In the genomic region with DNA sequence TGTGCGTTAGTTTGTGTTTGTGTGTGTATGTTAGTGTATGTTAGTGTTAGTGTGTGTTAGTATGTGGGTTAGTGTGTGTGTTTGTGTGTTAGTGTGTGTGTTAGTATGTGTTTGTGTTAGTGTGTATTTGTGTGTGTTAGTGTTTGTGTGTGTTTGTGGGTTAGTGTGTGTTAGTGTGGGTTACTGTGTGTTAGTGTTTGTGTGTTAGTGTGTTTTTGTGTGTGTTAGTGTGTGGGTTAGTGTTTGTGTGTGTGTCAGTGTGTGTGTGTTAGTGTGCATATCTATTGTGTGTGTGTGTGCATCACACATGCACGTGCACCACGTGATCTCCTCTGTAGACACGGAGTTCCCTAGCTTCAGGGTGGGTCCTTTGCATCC, we compare ENCODE assay signal across 18 cellular contexts.
A peak's percentile ranks its signal among the peaks of the same experiment; 100 is the strongest.
DNase-seq lines count a peak whose midpoint lies in the region; ATAC-seq, FAIRE-seq and TF ChIP-seq lines count a peak whose summit lies in the region.
"Had no signal": no experiment of that assay in that cellular context is flagged by ENCODE, and none has a peak within 500 bp of the region (broad histone marks: within the 10 kb centered on the region; RNA-seq: fewer than 3 reads in every experiment).

No MANE protein-coding gene starts in this region.

- intact Hi-C loops in K562 (cut with micrococcal nuclease) (no loop called here), PC-3 (cut with micrococcal nuclease) (no loop called here)

- no peak overlapping the region for H4K8ac ChIP-seq in neuronal stem cell (ENCODE audit: low read depth, low read length)

- H3K9me3 ChIP-seq in HEK293 (ENCODE audit: control insufficient read depth, insufficient read depth, low read depth, low read length) (no peaks in the 10 kb centered on the region), K562 (replicated peaks; ENCODE audit: control insufficient read depth, insufficient read depth, low read depth, low read length) (no peaks in the 10 kb centered on the region), neuronal stem cell (replicated peaks in 1 of 2; ENCODE audit: control insufficient read depth in 2 of 2, insufficient read depth in 1 of 2, low read depth in 1 of 2, low read length in 2 of 2) (no peaks in the 10 kb centered on the region), gastroesophageal sphincter (no peaks in the 10 kb centered on the region), PC-3 (ENCODE audit: low read length) (no peaks in the 10 kb centered on the region)
- H3K9me3 ChIP-seq: Caco-2 had no signal

- peaks cover 2% of the 10 kb centered on the region for H3K79me1 ChIP-seq in neuronal stem cell (ENCODE audit: low read depth, low read length)

- CTCF ChIA-PET in HEK293 (lab: Yijun Ruan, JAX) (no interaction called here), HEK293T (lab: Yijun Ruan, JAX) (no interaction called here), K562 (lab: Yijun Ruan, JAX; ENCODE audit: low intra/inter-chr PET ratio) (no interaction called here), PC-3 (lab: Charles Lee) (no interaction called here)

- no peak overlapping the region for H4K91ac ChIP-seq in neuronal stem cell (ENCODE audit: low read depth, low read length, poor library complexity)

- H3K27ac ChIP-seq in HEK293 (ENCODE audit: extremely low read depth, low read depth, low read length) (no peak overlapping the region), K562 (ENCODE audit: extremely low read depth, low read depth, low read length) (no peak overlapping the region), neuronal stem cell (replicated peaks; ENCODE audit: low read length) (no peak overlapping the region), gastroesophageal sphincter (no peak overlapping the region), PC-3 (ENCODE audit: low read length) (no peak overlapping the region)

- H3K79me2 ChIP-seq in K562 (ENCODE audit: control insufficient read depth, insufficient read depth, low read length) (no peaks in the 10 kb centered on the region), PC-3 (ENCODE audit: low read length) (no peaks in the 10 kb centered on the region)

- H2BK5ac ChIP-seq in neuronal stem cell (ENCODE audit: low read length), result no peak overlapping the region

- TF ChIP-seq CTCF in HEK293 (tag by site-specific recombination; IDR thresholded peaks at IDR 0.05) (no peak), K562 (IDR thresholded peaks at IDR 0.05 in 2 of 3, conservative IDR thresholded peaks at IDR 0.05 in 1 of 3; ENCODE audit: insufficient read depth in 2 of 3, low read depth in 1 of 3, low read length in 3 of 3) (no peak), gastroesophageal sphincter (IDR thresholded peaks at IDR 0.05) (no peak), PC-3 (conservative IDR thresholded peaks at IDR 0.05; ENCODE audit: low read depth, low read length) (no peak)

- in situ Hi-C loops in K562 (cut with MboI), result no loop called here

- no peaks in the 10 kb centered on the region for H3K9me1 ChIP-seq in K562 (ENCODE audit: control insufficient read depth, insufficient read depth, low read length)

- no peaks in the 10 kb centered on the region for H3F3A ChIP-seq in PC-3 (ENCODE audit: low read length, unreplicated experiment)

- TF ChIP-seq RAD21 in K562 (CRISPR knock-in tag; conservative IDR thresholded peaks at IDR 0.05 in 1 of 2, IDR thresholded peaks at IDR 0.05 in 1 of 2), result no peak

- POLR2A ChIA-PET in HEK293 (lab: Yijun Ruan, JAX), result no interaction called here
- POLR2A ChIA-PET in HEK293T (lab: Yijun Ruan, JAX), result no interaction called here
- POLR2A ChIA-PET in K562 (lab: Yijun Ruan, JAX), result no interaction called here
- POLR2A ChIA-PET in PC-3 (lab: Charles Lee; ENCODE audit: unreplicated experiment), result no interaction called here

- no peak overlapping the region for H3K18ac ChIP-seq in neuronal stem cell (ENCODE audit: low read length)

- H2BK15ac ChIP-seq in neuronal stem cell (ENCODE audit: low read length), result no peak overlapping the region

- H3K9ac ChIP-seq in K562 (ENCODE audit: insufficient read depth in 1 of 2, low read depth in 2 of 2, low read length in 2 of 2), result no peak overlapping the region
- no peak overlapping the region for H3K9ac ChIP-seq in neuronal stem cell (ENCODE audit: low read depth, low read length, poor library complexity)
- no peak overlapping the region for H3K9ac ChIP-seq in PC-3 (ENCODE audit: low read length)

- no peaks in the 10 kb centered on the region for H3K9me2 ChIP-seq in PC-3 (replicated peaks; ENCODE audit: low read length)

- H3K23ac ChIP-seq in neuronal stem cell (ENCODE audit: low read depth, low read length, poor library complexity), result peak overlapping the region; percentile 21

- ATAC-seq in K562 (no peak), GM21526 (IDR thresholded peaks at IDR 0.05; ENCODE audit: low FRiP score, unreplicated experiment) (no peak), gastroesophageal sphincter (no peak), PC-3 (no peak)
- ATAC-seq: CD8-positive, alpha-beta T cell; GM12878; HCT116 had no signal

- H3K36me3 ChIP-seq in HEK293 (ENCODE audit: control insufficient read depth in 2 of 2, insufficient read depth in 1 of 2, low read length in 2 of 2), result no peaks in the 10 kb centered on the region
- no peaks in the 10 kb centered on the region for H3K36me3 ChIP-seq in K562 (ENCODE audit: control insufficient read depth, insufficient read depth, low read length)
- no peaks in the 10 kb centered on the region for H3K36me3 ChIP-seq in neuronal stem cell (replicated peaks in 1 of 2; ENCODE audit: control insufficient read depth in 2 of 2, insufficient read depth in 2 of 2, low read length in 2 of 2)
- H3K36me3 ChIP-seq in gastroesophageal sphincter, result no peaks in the 10 kb centered on the region
- H3K36me3 ChIP-seq in PC-3 (ENCODE audit: low read depth, low read length), result no peaks in the 10 kb centered on the region

- no peak overlapping the region for H3K4ac ChIP-seq in neuronal stem cell (ENCODE audit: low read length)

- peaks cover 15% of the 10 kb centered on the region; the same call in 1 of the 2 replicates for H4K20me1 ChIP-seq in K562 (replicated peaks; ENCODE audit: control insufficient read depth, insufficient read depth, low read length)
- no peaks in the 10 kb centered on the region for H4K20me1 ChIP-seq in PC-3 (ENCODE audit: low read length)

- TF ChIP-seq EP300 in K562 (IDR thresholded peaks at IDR 0.05; ENCODE audit: low read length) (no peak), gastroesophageal sphincter (IDR thresholded peaks at IDR 0.05) (no peak)

- H2BK120ac ChIP-seq in neuronal stem cell (ENCODE audit: low read depth, low read length), result no peak overlapping the region

- no peak overlapping the region for H3K4me2 ChIP-seq in K562 (ENCODE audit: insufficient read depth, low read length)
- H3K4me2 ChIP-seq in neuronal stem cell (ENCODE audit: insufficient read depth, low read length, poor library complexity, severe bottlenecking), result no peak overlapping the region
- H3K4me2 ChIP-seq in PC-3 (ENCODE audit: low read length), result no peak overlapping the region

- 3% methylated on average over 4 of the region's 4 CpGs for WGBS in K562 (ENCODE audit: insufficient coverage, low coverage, missing lambda C conversion rate)
- 100% methylated on average over 1 of the region's 4 CpGs; no CpG with 5 or more reads in 1 of the 2 donors for WGBS in neuronal stem cell (ENCODE audit: extremely low coverage in 2 of 2, insufficient read length in 2 of 2, insufficient replicate concordance in 1 of 2), 2 donors
- WGBS in gastroesophageal sphincter (ENCODE audit: low coverage in 1 of 2), 2 donors, result 80 to 100% methylated on average over 1 to 2 of the region's 4 CpGs

- H3K27me3 ChIP-seq in K562 (ENCODE audit: control insufficient read depth in 2 of 2, insufficient read depth in 2 of 2, low read length in 2 of 2) (peaks cover 8 to 70% of the 10 kb centered on the region in 2 experiments), neuronal stem cell (ENCODE audit: control insufficient read depth in 3 of 3, insufficient read depth in 3 of 3, low read depth in 1 of 3, low read length in 3 of 3) (peaks cover 0 to 13% (median 0%) of the 10 kb centered on the region in 3 experiments), gastroesophageal sphincter (no peaks in the 10 kb centered on the region), PC-3 (ENCODE audit: low read length) (no peaks in the 10 kb centered on the region)

- TF ChIP-seq POLR2A in K562 (conservative IDR thresholded peaks at IDR 0.05), result no peak
- TF ChIP-seq POLR2A in gastroesophageal sphincter (IDR thresholded peaks at IDR 0.05), result no peak

- H3K4me3 ChIP-seq in HEK293 (ENCODE audit: low read depth, low read length), result no peak overlapping the region
- H3K4me3 ChIP-seq in K562, result no peak overlapping the region
- H3K4me3 ChIP-seq in neuronal stem cell (ENCODE audit: low read length in 2 of 2), result peak overlapping the region in 1 of 2 donors; percentile 55
- no peak overlapping the region for H3K4me3 ChIP-seq in gastroesophageal sphincter
- H3K4me3 ChIP-seq in PC-3 (ENCODE audit: low read length), result no peak overlapping the region
- H3K4me3 ChIP-seq: GM12878 had no signal

- no TSS peak for BruUV-seq in K562 (replicated peaks; lab: Mats Ljungman, UMichigan)
- no TSS peak for BruUV-seq in PC-3 (replicated peaks; lab: Mats Ljungman, UMichigan)

- no peaks in the 10 kb centered on the region for H3K4me1 ChIP-seq in HEK293 (ENCODE audit: control insufficient read depth, insufficient read depth, low read length)
- peaks cover 0 to 39% of the 10 kb centered on the region in 2 experiments; a peak in 2 of 5 replicates for H3K4me1 ChIP-seq in K562 (replicated peaks in 1 of 2; ENCODE audit: control insufficient read depth in 2 of 2, insufficient read depth in 2 of 2, low read length in 2 of 2)
- peaks cover 0 to 4% of the 10 kb centered on the region in 2 donors for H3K4me1 ChIP-seq in neuronal stem cell (ENCODE audit: control insufficient read depth in 2 of 2, insufficient read depth in 1 of 2, low read depth in 1 of 2, low read length in 2 of 2)
- H3K4me1 ChIP-seq in gastroesophageal sphincter, result no peaks in the 10 kb centered on the region
- H3K4me1 ChIP-seq in PC-3 (ENCODE audit: insufficient read depth, low read length), result no peaks in the 10 kb centered on the region
- H3K4me1 ChIP-seq: Caco-2 had no signal

- H2AK5ac ChIP-seq in neuronal stem cell (ENCODE audit: low read depth, low read length), result no peak overlapping the region

- FAIRE-seq in K562 (lab: Jason Lieb, UNC), result peak; percentile 70
- FAIRE-seq: GM12878, GM19239 had no signal

- no peak overlapping the region for H3K14ac ChIP-seq in neuronal stem cell (ENCODE audit: low read length)

- no peak overlapping the region for H2BK12ac ChIP-seq in neuronal stem cell (ENCODE audit: low read length)

- H2AFZ ChIP-seq in K562 (ENCODE audit: low read depth, low read length) (no peak overlapping the region), neuronal stem cell (ENCODE audit: low read length) (no peak overlapping the region), PC-3 (ENCODE audit: low read length) (no peak overlapping the region)

- DNase-seq in HEK293T (ENCODE audit: extremely low spot score) (no peak), K562 (ENCODE audit: extremely low read depth in 1 of 4, low spot score in 3 of 4) (no peak), neuronal stem cell (ENCODE audit: low spot score) (no peak), PC-3 (no peak)
- DNase-seq: C1 segment of cervical spinal cord, DMS 273 treated with DMSO at 0.1 percent for 48 hours, DMS79, EL, GDM1, GOT3 had no signal

TF ChIP-seq in HEK293T, 16 proteins besides CTCF, POLR2A, EP300 and RAD21 (continues in another document):
- 0 out of 2 replicates have a peak, but pooled peaks have one; percentile 17 for TF ChIP-seq TARDBP (IDR thresholded peaks at IDR 0.05)
